ENCODE assay signal across 11 cellular contexts in the genomic region with DNA sequence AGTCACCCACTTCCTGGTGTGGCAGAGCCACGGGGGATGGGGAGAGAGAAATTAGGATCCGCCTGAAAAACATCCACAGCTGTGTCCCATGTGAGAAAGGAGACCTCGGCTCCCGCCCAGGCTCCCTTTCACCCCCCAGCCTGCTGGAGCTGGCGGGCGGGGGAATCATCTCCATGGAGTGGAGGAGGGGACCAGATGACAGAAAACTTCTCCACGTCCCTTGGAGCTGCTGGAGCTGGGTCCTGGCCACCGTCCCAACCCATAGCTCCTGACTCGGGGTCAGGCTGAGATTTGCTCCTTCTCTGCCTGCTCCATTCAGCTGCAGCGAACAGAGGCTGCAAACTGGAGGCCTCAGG.
DNase-seq lines count a peak whose midpoint lies in the region; ATAC-seq and TF ChIP-seq lines count a peak whose summit lies in the region.
"Had no signal": no experiment of that assay in that cellular context is flagged by ENCODE, and none has a peak within 500 bp of the region (broad histone marks: within the 10 kb centered on the region; RNA-seq: fewer than 3 reads in every experiment).

No MANE protein-coding gene starts in this region.

- H3K4me1 Mint-ChIP-seq in activated T-cell treated with anti-CD3 and anti-CD28 coated beads, Interleukin-2, amount 50 U/mL, for 4 hours (ENCODE audit: low read depth) = no peaks in the 10 kb centered on the region

- peaks cover 3% of the 10 kb centered on the region for H3K27me3 Mint-ChIP-seq in activated T-cell treated with anti-CD3 and anti-CD28 coated beads, Interleukin-2, amount 50 U/mL, for 4 hours (ENCODE audit: low read depth)

- H3K4me3 Mint-ChIP-seq in activated T-cell treated with anti-CD3 and anti-CD28 coated beads, Interleukin-2, amount 50 U/mL, for 4 hours = no peak overlapping the region

- H3K36me3 Mint-ChIP-seq in activated T-cell treated with anti-CD3 and anti-CD28 coated beads, Interleukin-2, amount 50 U/mL, for 4 hours (ENCODE audit: insufficient read depth) = no peaks in the 10 kb centered on the region

- H3K36me3 ChIP-seq in esophagus (ENCODE audit: control insufficient read depth in 2 of 2, insufficient read depth in 2 of 2, low read length in 1 of 2) (no peaks in the 10 kb centered on the region), lung (ENCODE audit: control insufficient read depth in 2 of 2, insufficient read depth in 2 of 2, low read length in 2 of 2) (no peaks in the 10 kb centered on the region), thyroid gland (no peaks in the 10 kb centered on the region)

- H3K4me1 ChIP-seq in esophagus (ENCODE audit: control insufficient read depth in 2 of 2, insufficient read depth in 2 of 2, low read length in 1 of 2) (peaks cover 0 to 15% of the 10 kb centered on the region in 2 donors), lung (ENCODE audit: control insufficient read depth in 2 of 2, insufficient read depth in 2 of 2, low read length in 2 of 2) (peaks cover 0 to 19% of the 10 kb centered on the region in 2 donors), thyroid gland (peaks cover 46 to 76% of the 10 kb centered on the region in 2 donors)

- DNase-seq in NCI-H2171 treated with DMSO at 0.1 percent for 48 hours (lab: John Stamatoyannopoulos, UW) (peak; percentile 71), lung (ENCODE audit: low spot score) (no peak), thyroid gland (peak in 1 of 2 donors; percentile 56), GOT3 (lab: John Stamatoyannopoulos, UW) (no peak), Kasumi-1 (lab: John Stamatoyannopoulos, UW) (no peak), NCI-H524 (lab: John Stamatoyannopoulos, UW) (no peak)
- DNase-seq in activated T-cell treated with anti-CD3 and anti-CD28 coated beads, Interleukin-2, amount 50 U/mL, for 4 hours = no peak
- DNase-seq: KG1, occipital lobe, T-helper 9 cell had no signal

- 53 to 55% methylated on average over 10 of the region's 10 CpGs for WGBS in esophagus, 2 donors
- 72 to 77% methylated on average over 10 of the region's 10 CpGs for WGBS in lung, 2 donors
- 53 to 72% methylated on average over 9 to 10 of the region's 10 CpGs for WGBS in thyroid gland, 2 donors

- H3K27ac ChIP-seq in esophagus (ENCODE audit: low read depth in 2 of 2, low read length in 1 of 2) (peak overlapping the region; percentile 78 to 83), lung (ENCODE audit: low read depth in 1 of 2, low read length in 1 of 2) (peak overlapping the region; percentile 47 to 83), thyroid gland (peak overlapping the region; percentile 80 to 92 (median 85))

- intact Hi-C loops in thyroid gland (cut with DNase I) = no loop called here

- no peaks in the 10 kb centered on the region for H3K9me3 Mint-ChIP-seq in activated T-cell treated with anti-CD3 and anti-CD28 coated beads, Interleukin-2, amount 50 U/mL, for 4 hours

- no peak for TF ChIP-seq POLR2A in thyroid gland (IDR thresholded peaks at IDR 0.05)

- TF ChIP-seq CTCF in lung (IDR thresholded peaks at IDR 0.05; ENCODE audit: control extremely low read depth, extremely low read depth) = no peak
- no peak for TF ChIP-seq CTCF in thyroid gland (IDR thresholded peaks at IDR 0.05)

- H3K4me3 ChIP-seq in esophagus (ENCODE audit: low read depth in 1 of 2, low read length in 2 of 2) (no peak overlapping the region), lung (no peak overlapping the region), thyroid gland (replicated peaks in 1 of 3) (no peak overlapping the region)

- no peaks in the 10 kb centered on the region for H3K27me3 ChIP-seq in esophagus (ENCODE audit: control insufficient read depth in 1 of 2, insufficient read depth in 2 of 2, low read length in 2 of 2)
- H3K27me3 ChIP-seq in lung (ENCODE audit: control insufficient read depth, insufficient read depth) = no peaks in the 10 kb centered on the region
- no peaks in the 10 kb centered on the region for H3K27me3 ChIP-seq in thyroid gland

- ATAC-seq in lung (ENCODE audit: insufficient read depth, low FRiP score) = no peak
- no peak for ATAC-seq in activated T-cell treated with anti-CD3 and anti-CD28 coated beads, Interleukin-2, amount 50 U/mL, for 4 hours

- H3K9me3 ChIP-seq in esophagus (ENCODE audit: control insufficient read depth in 2 of 2, insufficient read depth in 1 of 2, low read depth in 1 of 2, low read length in 1 of 2) (no peaks in the 10 kb centered on the region), lung (ENCODE audit: control insufficient read depth in 2 of 2, insufficient read depth in 1 of 2, low read length in 1 of 2) (no peaks in the 10 kb centered on the region), thyroid gland (no peaks in the 10 kb centered on the region)
